10 cellular contexts compared by ENCODE assay signal in the genomic region with DNA sequence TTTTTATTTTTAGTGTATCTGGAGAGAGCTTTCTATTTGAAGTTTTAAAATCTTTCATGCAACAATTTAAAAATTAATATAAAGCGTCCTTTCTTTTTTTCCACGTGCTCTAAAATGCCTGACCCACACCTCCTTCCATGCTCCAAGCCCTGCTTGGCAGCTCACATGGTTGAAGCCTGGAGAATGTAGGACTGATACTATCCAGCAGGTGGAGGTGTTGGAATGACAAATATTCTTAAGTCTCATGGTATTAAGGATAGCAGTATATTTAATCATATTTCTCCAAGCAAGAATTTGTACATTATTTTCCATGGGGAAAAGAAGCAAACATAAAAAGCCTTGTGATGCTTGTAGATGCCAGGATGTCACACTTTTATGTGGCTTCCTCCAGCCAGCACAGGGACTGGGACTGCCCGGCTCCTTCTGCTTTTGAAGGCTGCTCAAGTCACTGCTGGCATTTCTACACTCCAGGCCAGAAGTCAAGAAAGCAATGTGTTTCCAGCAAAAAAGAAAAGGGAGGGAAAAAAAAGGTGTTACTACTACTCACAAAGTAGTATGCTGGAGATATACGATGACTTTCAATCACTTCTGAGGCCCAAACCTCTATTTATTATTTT. TPM values are rescaled to one million over a fixed set of nuclear protein-coding genes. Genes with fewer than 3 reads are reported as not detected.
A peak's percentile ranks its signal among the peaks of the same experiment; 100 is the strongest.
DNase-seq lines count a peak whose midpoint lies in the region; ATAC-seq, FAIRE-seq and TF ChIP-seq lines count a peak whose summit lies in the region.
"Had no signal": no experiment of that assay in that cellular context is flagged by ENCODE, and none has a peak within 500 bp of the region (broad histone marks: within the 10 kb centered on the region; RNA-seq: fewer than 3 reads in every experiment).

No MANE protein-coding gene starts in this region.

- H3K4me3 ChIP-seq in choroid plexus epithelial cell (ENCODE audit: low read depth, low read length) (no peak overlapping the region), right lobe of liver (no peak overlapping the region)
- H3K4me3 ChIP-seq: skin epidermis had no signal

- peaks cover 0 to 19% (median 2%) of the 10 kb centered on the region in 4 donors for H3K36me3 ChIP-seq in right lobe of liver

- DNase-seq in Daoy (ENCODE audit: low read depth): peak; percentile 35
- peak; percentile 53 for DNase-seq in HCEC 1CT
- peak; percentile 64 for DNase-seq in NCI-H460 (ENCODE audit: extremely low read depth, low read depth)
- DNase-seq in choroid plexus epithelial cell (ENCODE audit: low read depth): peak; percentile 88
- no peak for DNase-seq in right lobe of liver
- no peak for DNase-seq in NK-92 treated with Interleukin-12 subunit alpha and Interleukin-12 subunit beta, amount 100 ng/mL, for 24 hours (lab: John Stamatoyannopoulos, UW)
- no peak for DNase-seq in GM12891 (ENCODE audit: insufficient read length, low spot score)

- no peak overlapping the region for H3K27ac ChIP-seq in right lobe of liver
- H3K27ac ChIP-seq: skin epidermis had no signal

- whole genome bisulfite sequencing in right lobe of liver (ENCODE audit: insufficient coverage, low coverage, low lambda C conversion rate, missing lambda C conversion rate): 84% methylated on average over 4 of the region's 4 CpGs

- TF ChIP-seq POLR2A in right lobe of liver (IDR thresholded peaks at IDR 0.05) (no peak), GM12891 (IDR thresholded peaks at IDR 0.05; ENCODE audit: low read depth, low read length) (no peak)

- no peaks in the 10 kb centered on the region for H3K27me3 ChIP-seq in right lobe of liver

- ATAC-seq in right lobe of liver (peak; percentile 86 to 91 (median 89)), GM19397 (IDR thresholded peaks at IDR 0.05; ENCODE audit: unreplicated experiment) (no peak)

- peak; percentile 67 for TF ChIP-seq CTCF in choroid plexus epithelial cell (conservative IDR thresholded peaks at IDR 0.05; ENCODE audit: low read depth, low read length)
- TF ChIP-seq CTCF in right lobe of liver (IDR thresholded peaks at IDR 0.05): peak; percentile 53 to 66 (median 58)

- intact Hi-C loops in right lobe of liver (cut with DNase I): loop anchor here in 1 of 2 donors (5.0 kb wide), 1 partner anchor 222 kb away; no protein-coding TSS in a partner anchor

- FAIRE-seq in GM12891 (lab: Jason Lieb, UNC): no peak
- FAIRE-seq: TTC549 had no signal

- H3K4me1 ChIP-seq in right lobe of liver: no peaks in the 10 kb centered on the region

- no peaks in the 10 kb centered on the region for H3K9me3 ChIP-seq in right lobe of liver

TF ChIP-seq in GM12891, 5 proteins besides CTCF, POLR2A, EP300 and RAD21:
- no peak for TF ChIP-seq PAX5 (IDR thresholded peaks at IDR 0.05; ENCODE audit: insufficient read depth, low read length, severe bottlenecking)
- no peak for TF ChIP-seq POLR2AphosphoS5 (IDR thresholded peaks at IDR 0.05; ENCODE audit: low read depth, low read length)

RNA-seq across cellular contexts. Expression of a gene that starts 49.7 kb away (rescaled TPM):
- total RNA-seq in Daoy (2014; rRNA removed; shearing (Covaris generic)): 123 and 139 TPM in 2 replicates
- 198 and 204 TPM in 2 replicates for total RNA-seq in NCI-H460 (2014; rRNA removed; shearing (Covaris generic))
- 175 and 183 TPM in 2 replicates for polyA plus RNA-seq in NCI-H460 (2014; cell fraction: nucleus; rRNA removed)
- total RNA-seq in right lobe of liver: 10 to 100 TPM in 5 of 6 experiments, 1 to 10 TPM in 1; 9.6 to 25.3 (median 12.1) TPM
- 2.5 TPM for polyA plus RNA-seq in GM12891 (2012; ENCODE audit: low read depth, missing spikeins)

RNA-seq across cellular contexts. Expression of a gene that starts 50.2 kb away (rescaled TPM):
- total RNA-seq in Daoy (2014; rRNA removed; shearing (Covaris generic)): 18.1 and 21.9 TPM in 2 replicates
- 11.0 and 13.7 TPM in 2 replicates for total RNA-seq in NCI-H460 (2014; rRNA removed; shearing (Covaris generic))
- 18.2 and 22.5 TPM in 2 replicates for polyA plus RNA-seq in NCI-H460 (2014; cell fraction: nucleus; rRNA removed)
- 1 to 10 TPM; 4.2 to 7.1 (median 4.7) TPM for total RNA-seq in right lobe of liver
- 0.09 TPM for polyA plus RNA-seq in GM12891 (2012; ENCODE audit: low read depth, missing spikeins)

RNA-seq across cellular contexts. Expression of a gene that starts 57.8 kb away (rescaled TPM):
- 33.7 and 35.5 TPM in 2 replicates for total RNA-seq in Daoy (2014; rRNA removed; shearing (Covaris generic))
- 31.4 and 37.3 TPM in 2 replicates for total RNA-seq in NCI-H460 (2014; rRNA removed; shearing (Covaris generic))
- 34.5 and 41.4 TPM in 2 replicates for polyA plus RNA-seq in NCI-H460 (2014; cell fraction: nucleus; rRNA removed)
- total RNA-seq in right lobe of liver: 10 to 100 TPM in 5 of 6 experiments, 1 to 10 TPM in 1; 7.1 to 43.2 (median 18.0) TPM
- polyA plus RNA-seq in GM12891 (2012; ENCODE audit: low read depth, missing spikeins): not detected

Comparison
In these comparisons a context has a peak if more than half of its experiments do, and no peak if none do; other contexts are left out.
1. DNase-seq: peak in Daoy (single experiment), HCEC 1CT (single experiment), NCI-H460 (single experiment) and choroid plexus epithelial cell (single experiment); none in right lobe of liver (0 of 3), NK-92 treated with Interleukin-12 subunit alpha and Interleukin-12 subunit beta, amount 100 ng/mL, for 24 hours (single experiment) and GM12891 (single experiment).